In genomic region chr3:113747719-113748046, GRCh38 we compare ENCODE assay signal across 8 cellular contexts. TPM values are rescaled to one million over a fixed set of nuclear protein-coding genes. Genes with fewer than 3 reads are reported as not detected.
DNase-seq lines count a peak whose midpoint lies in the region; ATAC-seq and TF ChIP-seq lines count a peak whose summit lies in the region.

No MANE protein-coding gene starts in this region.

- H3K27ac ChIP-seq in right atrium auricular region (peak overlapping the region; percentile 97), RWPE2 (ENCODE audit: poor library complexity, severe bottlenecking) (peak overlapping the region; percentile 88), colonic mucosa (peak overlapping the region; percentile 98)

- H3K9ac ChIP-seq in colonic mucosa (ENCODE audit: low read depth in 2 of 2, low read length in 2 of 2): peak overlapping the region; percentile 77 to 99

- no peaks in the 10 kb centered on the region for H3K27me3 Mint-ChIP-seq in natural killer cell treated with Interleukin-12 subunit alpha and Interleukin-12 subunit beta and Interleukin-15 and Interleukin-18, amount 100 ng/mL, for 72 hours

- peak overlapping the region; percentile 95 for H3K4me3 Mint-ChIP-seq in natural killer cell treated with Interleukin-12 subunit alpha and Interleukin-12 subunit beta and Interleukin-15 and Interleukin-18, amount 100 ng/mL, for 72 hours

- H3K4me1 ChIP-seq in right atrium auricular region (peaks cover 0 to 38% of the 10 kb centered on the region in 2 donors), RWPE2 (ENCODE audit: insufficient read depth, poor library complexity, severe bottlenecking) (peaks cover 33% of the 10 kb centered on the region), colonic mucosa (peaks cover 12% of the 10 kb centered on the region)

- no peak for DNase-seq in right atrium auricular region (ENCODE audit: low spot score)
- DNase-seq in left cardiac atrium: no peak
- DNase-seq in RWPE2 (ENCODE audit: low spot score): no peak
- no peak for DNase-seq in colonic mucosa
- no peak for DNase-seq in natural killer cell treated with Interleukin-12 subunit alpha and Interleukin-12 subunit beta and Interleukin-15 and Interleukin-18, amount 100 ng/mL, for 72 hours (ENCODE audit: low spot score)
- no peak for DNase-seq in NCI-H2081 treated with DMSO at 0.1 percent for 48 hours (lab: John Stamatoyannopoulos, UW)
- DNase-seq in middle frontal gyrus (ENCODE audit: extremely low spot score, low spot score): no peak
- no peak for DNase-seq in NCI-H345 treated with DMSO at 0.1 percent for 48 hours (lab: John Stamatoyannopoulos, UW; ENCODE audit: unreplicated experiment)

- no peak for ATAC-seq in left cardiac atrium
- ATAC-seq in RWPE2 (ENCODE audit: low read depth): no peak
- ATAC-seq in natural killer cell treated with Interleukin-12 subunit alpha and Interleukin-12 subunit beta and Interleukin-15 and Interleukin-18, amount 100 ng/mL, for 72 hours: no peak

- no peaks in the 10 kb centered on the region for H3K9me3 Mint-ChIP-seq in natural killer cell treated with Interleukin-12 subunit alpha and Interleukin-12 subunit beta and Interleukin-15 and Interleukin-18, amount 100 ng/mL, for 72 hours

- TF ChIP-seq CTCF in right atrium auricular region (IDR thresholded peaks at IDR 0.05) (no peak), RWPE2 (IDR thresholded peaks at IDR 0.05; ENCODE audit: poor library complexity, severe bottlenecking) (no peak), colonic mucosa (IDR thresholded peaks at IDR 0.05) (no peak)

- H3K27me3 ChIP-seq in right atrium auricular region (no peaks in the 10 kb centered on the region), RWPE2 (ENCODE audit: insufficient read depth, poor library complexity, severe bottlenecking) (no peaks in the 10 kb centered on the region), colonic mucosa (no peaks in the 10 kb centered on the region)

- H3K36me3 Mint-ChIP-seq in natural killer cell treated with Interleukin-12 subunit alpha and Interleukin-12 subunit beta and Interleukin-15 and Interleukin-18, amount 100 ng/mL, for 72 hours: no peaks in the 10 kb centered on the region

- H3K27ac Mint-ChIP-seq in natural killer cell treated with Interleukin-12 subunit alpha and Interleukin-12 subunit beta and Interleukin-15 and Interleukin-18, amount 100 ng/mL, for 72 hours: peak overlapping the region; percentile 99 to 100

- H3K4me1 Mint-ChIP-seq in natural killer cell treated with Interleukin-12 subunit alpha and Interleukin-12 subunit beta and Interleukin-15 and Interleukin-18, amount 100 ng/mL, for 72 hours (ENCODE audit: low read depth in 2 of 2): peaks cover 40 to 53% of the 10 kb centered on the region in 2 donors

- intact Hi-C loops in left cardiac atrium (cut with DNase I) (loop anchor here in 1 of 2 donors (5.0 kb wide), 1 partner anchor 50 kb away; the partner anchor contains the start of gene USF3), colonic mucosa (cut with DNase I) (loop anchor here (10.0 kb wide), 2 partner anchors 253 to 307 kb away; partner anchors contain the start of genes CCDC191 and QTRT2)

- H3K36me3 ChIP-seq in right atrium auricular region: no peaks in the 10 kb centered on the region
- H3K36me3 ChIP-seq in RWPE2 (ENCODE audit: low read depth): peaks cover 13% of the 10 kb centered on the region; the same call in 1 of the 2 replicates
- no peaks in the 10 kb centered on the region for H3K36me3 ChIP-seq in colonic mucosa

- H3K9me3 ChIP-seq in right atrium auricular region: no peaks in the 10 kb centered on the region
- H3K9me3 ChIP-seq in RWPE2 (ENCODE audit: severe bottlenecking): no peaks in the 10 kb centered on the region
- H3K9me3 ChIP-seq in colonic mucosa: no peaks in the 10 kb centered on the region

- H3K4me3 ChIP-seq in right atrium auricular region: peak overlapping the region; percentile 85 to 86
- H3K4me3 ChIP-seq in RWPE2 (ENCODE audit: severe bottlenecking): peak overlapping the region; percentile 90
- H3K4me3 ChIP-seq in colonic mucosa: peak overlapping the region; percentile 88

RNA-seq across cellular contexts. Expression of gene ATP6V1A, which starts 0.8 kb away (rescaled TPM):
- total RNA-seq in right atrium auricular region (10 to 100 TPM; 19.1 to 21.7 TPM), left cardiac atrium (10 to 100 TPM; 30.5 to 33.2 TPM), colonic mucosa (10 to 100 TPM; 79.1 to 93.4 TPM)
- 10 to 100 TPM; 44.7 to 76.8 TPM for total RNA-seq in natural killer cell treated with Interleukin-12 subunit alpha and Interleukin-12 subunit beta and Interleukin-15 and Interleukin-18, amount 100 ng/mL, for 72 hours

RNA-seq across cellular contexts. Expression of gene NAA50, which starts 1.6 kb away (rescaled TPM):
- 10 to 100 TPM; 49.3 to 77.8 TPM for total RNA-seq in right atrium auricular region
- 10 to 100 TPM; 65.7 to 86.5 TPM for total RNA-seq in left cardiac atrium
- 100 to 1,000 TPM; 107 to 124 TPM for total RNA-seq in colonic mucosa
- total RNA-seq in natural killer cell treated with Interleukin-12 subunit alpha and Interleukin-12 subunit beta and Interleukin-15 and Interleukin-18, amount 100 ng/mL, for 72 hours: 10 to 100 TPM; 97.3 to 98.0 TPM

RNA-seq across cellular contexts. Expression of gene USF3, which starts 51.2 kb away (rescaled TPM):
- total RNA-seq in right atrium auricular region: 10 to 100 TPM; 16.2 to 20.8 TPM
- 10 to 100 TPM; 13.0 to 14.5 TPM for total RNA-seq in left cardiac atrium
- 10 to 100 TPM; 18.4 to 22.7 TPM for total RNA-seq in colonic mucosa
- total RNA-seq in natural killer cell treated with Interleukin-12 subunit alpha and Interleukin-12 subunit beta and Interleukin-15 and Interleukin-18, amount 100 ng/mL, for 72 hours: 10 to 100 TPM; 18.0 to 19.4 TPM
